9 cellular contexts compared by ENCODE assay signal in the genomic region with DNA sequence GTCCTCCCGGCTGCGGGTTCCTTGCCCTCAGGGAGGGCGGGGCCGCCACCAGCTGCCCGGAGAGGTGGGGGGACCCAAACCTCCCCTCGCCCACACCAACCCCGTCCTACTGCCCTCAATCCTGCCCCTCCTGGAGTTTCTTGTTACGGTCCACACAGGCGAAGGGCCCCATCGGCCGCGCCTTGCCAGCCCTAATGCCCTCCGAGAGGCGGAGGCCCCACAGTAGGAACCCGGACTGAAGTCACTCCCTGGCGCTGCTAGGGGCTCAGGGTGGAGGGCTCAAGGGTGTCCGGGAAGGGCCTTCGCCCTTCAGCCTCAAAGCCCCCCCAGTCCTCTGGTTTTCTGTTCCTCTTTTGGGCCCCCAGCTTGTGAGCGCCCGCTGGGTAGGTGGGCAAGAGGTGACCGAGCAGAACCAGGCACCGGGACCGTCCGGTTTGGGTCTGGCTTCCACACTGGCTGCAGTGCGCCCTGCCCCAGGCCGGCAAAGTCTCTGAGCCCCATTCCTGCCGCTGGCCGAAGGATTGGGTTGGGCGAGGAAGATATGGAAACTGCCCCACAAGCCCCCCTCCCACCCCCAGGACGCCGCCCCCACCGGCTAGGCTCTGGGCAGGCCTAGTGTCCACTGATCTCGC. TPM values are rescaled to one million over a fixed set of nuclear protein-coding genes. Genes with fewer than 3 reads are reported as not detected.
DNase-seq lines count a peak whose midpoint lies in the region; ATAC-seq and TF ChIP-seq lines count a peak whose summit lies in the region.
"Had no signal": no experiment of that assay in that cellular context is flagged by ENCODE, and none has a peak within 500 bp of the region (broad histone marks: within the 10 kb centered on the region; RNA-seq: fewer than 3 reads in every experiment).

No MANE protein-coding gene starts in this region.

- H3K9me3 Mint-ChIP-seq in stimulated activated naive CD8-positive, alpha-beta T cell treated with anti-CD3 and anti-CD28 coated beads, Interleukin-15, amount 100 ng/mL, for 72 hours = no peaks in the 10 kb centered on the region
- peaks cover 0 to 1% (median 0%) of the 10 kb centered on the region in 7 donors for H3K9me3 Mint-ChIP-seq in naive B cell

- TF ChIP-seq POLR2A in lower leg skin (IDR thresholded peaks at IDR 0.05) = no peak

- H3K9ac ChIP-seq in endocrine pancreas (ENCODE audit: control insufficient read depth, insufficient read depth, low read length) = peak overlapping the region; percentile 32

- H3K36me3 ChIP-seq in endocrine pancreas (ENCODE audit: control insufficient read depth, insufficient read depth, low read length) (no peaks in the 10 kb centered on the region), aorta (ENCODE audit: control insufficient read depth in 1 of 2, insufficient read depth in 2 of 2, low read length in 1 of 2) (no peaks in the 10 kb centered on the region)

- ATAC-seq in stimulated activated naive CD8-positive, alpha-beta T cell treated with anti-CD3 and anti-CD28 coated beads, Interleukin-15, amount 100 ng/mL, for 72 hours = no peak
- no peak for ATAC-seq in stimulated activated naive CD8-positive, alpha-beta T cell treated with anti-CD3 and anti-CD28 coated beads, Interleukin-15, Interleukin-2, amounts not matched to agents 100 U/mL and 50 U/mL, for 24 hours
- ATAC-seq in naive B cell (ENCODE audit: low read depth in 2 of 2) (peak; percentile 12 to 17), aorta (ENCODE audit: low FRiP score) (peak; percentile 22)

- no peak for DNase-seq in stimulated activated naive CD8-positive, alpha-beta T cell treated with anti-CD3 and anti-CD28 coated beads, Interleukin-15, amount 100 ng/mL, for 72 hours
- DNase-seq in stimulated activated naive CD8-positive, alpha-beta T cell treated with anti-CD3 and anti-CD28 coated beads, Interleukin-15, Interleukin-2, amounts not matched to agents 100 U/mL and 50 U/mL, for 24 hours = no peak
- no peak for DNase-seq in naive B cell
- DNase-seq in aorta = no peak
- no peak for DNase-seq in COR-L47 (lab: John Stamatoyannopoulos, UW)
- DNase-seq in lower leg skin (ENCODE audit: low spot score in 2 of 2) = no peak
- DNase-seq in DMS153 (lab: John Stamatoyannopoulos, UW) = no peak
- DNase-seq: NCI-H524 treated with DMSO at 0.1 percent for 48 hours had no signal

- peaks cover 60% of the 10 kb centered on the region for H3K27me3 Mint-ChIP-seq in stimulated activated naive CD8-positive, alpha-beta T cell treated with anti-CD3 and anti-CD28 coated beads, Interleukin-15, amount 100 ng/mL, for 72 hours
- H3K27me3 Mint-ChIP-seq in naive B cell = peaks cover 0 to 70% (median 42%) of the 10 kb centered on the region in 3 donors

- H3K4me3 ChIP-seq in endocrine pancreas (ENCODE audit: control insufficient read depth, insufficient read depth, low read length) (no peak overlapping the region), aorta (ENCODE audit: low read length in 2 of 2) (no peak overlapping the region), lower leg skin (ENCODE audit: low read depth, poor library complexity, severe bottlenecking) (no peak overlapping the region)

- peak overlapping the region in 1 of 2 donors; percentile 0 for H3K27ac ChIP-seq in aorta (ENCODE audit: low read depth in 1 of 2, low read length in 2 of 2)

- H3K4me1 ChIP-seq in endocrine pancreas (ENCODE audit: control insufficient read depth, insufficient read depth, low read length) (no peaks in the 10 kb centered on the region), aorta (ENCODE audit: control insufficient read depth in 1 of 2, insufficient read depth in 2 of 2, low read length in 2 of 2) (no peaks in the 10 kb centered on the region)

- H3K27me3 ChIP-seq in endocrine pancreas (ENCODE audit: control insufficient read depth, insufficient read depth, low read length) (no peaks in the 10 kb centered on the region), aorta (ENCODE audit: control insufficient read depth in 1 of 2, insufficient read depth in 2 of 2, low read length in 1 of 2) (no peaks in the 10 kb centered on the region)

- 33 to 35% methylated on average over 31 to 33 of the region's 33 CpGs for WGBS in aorta, 2 donors
- 11 to 15% methylated on average over 29 to 30 of the region's 33 CpGs for WGBS in lower leg skin, 2 donors

- no peaks in the 10 kb centered on the region for H3K9me3 ChIP-seq in endocrine pancreas (ENCODE audit: control insufficient read depth, low read length)
- H3K9me3 ChIP-seq in aorta (ENCODE audit: control insufficient read depth, low read length) = no peaks in the 10 kb centered on the region

- intact Hi-C loops in aorta (cut with DNase I) = loop anchor here (1.0 to 5.0 kb wide), 2 partner anchors 27 to 80 kb away; partner anchors contain the start of gene KRTAP5-5 (in 2 of the 2)
- intact Hi-C loops in lower leg skin (cut with DNase I; ENCODE audit: low total_unique reads) = no loop called here

- H3K4me3 Mint-ChIP-seq in stimulated activated naive CD8-positive, alpha-beta T cell treated with anti-CD3 and anti-CD28 coated beads, Interleukin-15, amount 100 ng/mL, for 72 hours = peak overlapping the region; percentile 50 to 73
- H3K4me3 Mint-ChIP-seq in naive B cell = peak overlapping the region; percentile 15 to 81 (median 78)

- TF ChIP-seq CTCF in lower leg skin (IDR thresholded peaks at IDR 0.05) = no peak

- H3K36me3 Mint-ChIP-seq in naive B cell = no peaks in the 10 kb centered on the region

- no peak overlapping the region for H3K27ac Mint-ChIP-seq in stimulated activated naive CD8-positive, alpha-beta T cell treated with anti-CD3 and anti-CD28 coated beads, Interleukin-15, amount 100 ng/mL, for 72 hours
- peak overlapping the region in 1 of 6 donors; percentile 54 for H3K27ac Mint-ChIP-seq in naive B cell

- H3K4me1 Mint-ChIP-seq in stimulated activated naive CD8-positive, alpha-beta T cell treated with anti-CD3 and anti-CD28 coated beads, Interleukin-15, amount 100 ng/mL, for 72 hours = peaks cover 12% of the 10 kb centered on the region
- H3K4me1 Mint-ChIP-seq in naive B cell = peaks cover 10 to 20% (median 16%) of the 10 kb centered on the region in 3 donors

RNA-seq across cellular contexts. Expression of gene DUSP8, which starts 24.5 kb away (rescaled TPM):
- polyA plus RNA-seq in naive B cell (ENCODE audit: low read depth in 6 of 6) (under 1 TPM in 3 of 6 donors, not detected in 3; 0.05 to 0.09 (median 0.07) TPM), aorta (1 to 10 TPM; 2.3 to 6.5 TPM)
- total RNA-seq in aorta (10 to 100 TPM in 1 of 2 donors, 1 to 10 TPM in 1; 9.4 to 39.3 TPM), lower leg skin (10 to 100 TPM in 1 of 4 donors, 1 to 10 TPM in 3; 4.0 to 11.6 (median 5.9) TPM)

RNA-seq across cellular contexts. Expression of gene KRTAP5-1, which starts 37.5 kb away (rescaled TPM):
- polyA plus RNA-seq in naive B cell (ENCODE audit: low read depth in 6 of 6) = not detected
- not detected for total RNA-seq in aorta
- not detected for polyA plus RNA-seq in aorta
- total RNA-seq in lower leg skin = 1 to 10 TPM in 1 of 4 donors, not detected in 3; 8.1 TPM

RNA-seq across cellular contexts. Expression of gene KRTAP5-2, which starts 50.5 kb away (rescaled TPM):
- polyA plus RNA-seq in naive B cell (ENCODE audit: low read depth in 6 of 6) = not detected
- total RNA-seq in aorta = not detected
- not detected for polyA plus RNA-seq in aorta
- 10 to 100 TPM in 1 of 4 donors, under 1 TPM in 1, not detected in 2; 0.55 to 15.1 TPM for total RNA-seq in lower leg skin

Comparison
In these comparisons a context has a peak if more than half of its experiments do, and no peak if none do; other contexts are left out.
1. ATAC-seq: peak in naive B cell (2 of 2) and aorta (single experiment); none in stimulated activated naive CD8-positive, alpha-beta T cell treated with anti-CD3 and anti-CD28 coated beads, Interleukin-15, amount 100 ng/mL, for 72 hours (single experiment) and stimulated activated naive CD8-positive, alpha-beta T cell treated with anti-CD3 and anti-CD28 coated beads, Interleukin-15, Interleukin-2, amounts not matched to agents 100 U/mL and 50 U/mL, for 24 hours (single experiment).